Comparison of ENCODE assay signal across 25 cellular contexts in the genomic region with DNA sequence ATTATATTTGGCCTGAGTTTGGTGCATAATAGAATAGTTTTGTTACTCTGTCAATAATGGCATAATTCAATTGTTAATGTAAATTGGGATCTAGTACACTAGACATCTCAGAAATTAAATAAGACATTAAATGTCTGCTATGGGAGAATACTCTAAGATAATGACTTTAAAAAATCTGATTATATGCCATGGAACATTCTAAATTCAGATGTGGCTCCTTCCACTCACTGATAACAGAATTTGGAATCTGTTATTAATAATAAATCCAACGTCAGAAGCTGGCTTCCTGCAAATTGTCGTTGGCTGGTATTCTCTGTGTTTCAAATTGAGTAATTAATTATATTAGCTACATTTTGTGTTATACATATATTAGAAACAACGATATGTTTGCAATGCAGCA.
"Had no signal": no experiment of that assay in that cellular context is flagged by ENCODE, and none has a peak within 500 bp of the region (broad histone marks: within the 10 kb centered on the region; RNA-seq: fewer than 3 reads in every experiment).

No MANE protein-coding gene starts in this region.

- H3K79me2 ChIP-seq: hepatocyte had no signal

- DNase-seq: colonic mucosa; cortex of kidney; dermis blood vessel endothelial cell; dorsolateral prefrontal cortex; effector CD4-positive, alpha-beta T cell; effector CD8-positive, alpha-beta T cell; effector memory CD4-positive, alpha-beta T cell; effector memory CD8-positive, alpha-beta T cell; endodermal cell; erythroblast; esophagus squamous epithelium; foreskin fibroblast; foreskin keratinocyte; foreskin melanocyte; gastrocnemius medialis; glutamatergic neuron; head of caudate nucleus; heart left ventricle; heart right ventricle had no signal

- H3K9me3 ChIP-seq: colonic mucosa, esophagus muscularis mucosa, esophagus squamous epithelium, gastrocnemius medialis, gastroesophageal sphincter, heart left ventricle, heart right ventricle had no signal

- ATAC-seq: effector memory CD8-positive, alpha-beta T cell; esophagus mucosa; foreskin keratinocyte; gastrocnemius medialis; gastroesophageal sphincter; heart left ventricle; heart right ventricle had no signal

- H3K27ac ChIP-seq: colonic mucosa, coronary artery, dorsolateral prefrontal cortex, epithelial cell of prostate, esophagus muscularis mucosa, esophagus squamous epithelium, foreskin keratinocyte, gastrocnemius medialis, gastroesophageal sphincter, heart left ventricle, heart right ventricle, hepatocyte had no signal

- H3K4me3 ChIP-seq: colonic mucosa, coronary artery, dorsolateral prefrontal cortex, esophagus muscularis mucosa, esophagus squamous epithelium, gastrocnemius medialis, gastroesophageal sphincter, heart left ventricle, heart right ventricle, hepatocyte had no signal

- H3K27me3 ChIP-seq: colonic mucosa, dorsolateral prefrontal cortex, esophagus muscularis mucosa, esophagus squamous epithelium, foreskin keratinocyte, gastrocnemius medialis, gastroesophageal sphincter, heart left ventricle, heart right ventricle, hepatocyte had no signal

- H3K4me2 ChIP-seq: hepatocyte had no signal

- H3K4me1 ChIP-seq: colonic mucosa, esophagus muscularis mucosa, esophagus squamous epithelium, foreskin keratinocyte, gastrocnemius medialis, gastroesophageal sphincter, heart left ventricle, heart right ventricle had no signal

- H2AFZ ChIP-seq: hepatocyte had no signal

- H3K36me3 ChIP-seq: colonic mucosa, esophagus muscularis mucosa, esophagus squamous epithelium, gastrocnemius medialis, gastroesophageal sphincter, heart left ventricle, heart right ventricle had no signal
